Comparison of ENCODE assay signal across 1 cellular context in the genomic region with DNA sequence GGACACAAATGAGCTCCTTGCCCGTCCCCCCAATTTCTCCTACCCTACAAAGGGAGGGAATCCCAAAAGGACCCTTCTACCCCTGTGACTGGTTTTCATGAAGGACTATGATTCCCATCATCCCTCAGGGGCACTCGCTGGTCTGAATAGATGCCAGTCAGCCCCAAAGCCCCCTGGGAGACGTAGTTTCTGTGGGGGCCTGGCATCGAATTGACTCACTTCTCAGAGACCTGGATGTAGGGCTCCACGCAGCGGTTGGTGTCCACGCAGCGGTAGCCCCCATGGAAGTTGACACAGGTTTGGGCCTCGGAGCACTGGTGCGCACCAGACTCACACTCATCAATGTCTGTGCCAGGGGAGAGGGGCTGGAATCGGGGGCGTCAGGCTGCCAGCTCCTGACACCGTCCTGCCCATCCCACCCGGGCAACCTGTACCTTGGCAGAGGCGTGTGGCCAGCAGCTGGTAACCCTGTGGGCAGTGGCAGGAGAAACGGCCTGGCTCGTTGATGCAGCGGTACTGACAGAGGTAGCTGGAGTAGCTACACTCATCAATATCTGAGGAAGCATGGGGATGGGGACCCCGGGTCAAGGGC.
TF ChIP-seq lines count a peak whose summit lies in the region.

No MANE protein-coding gene starts in this region.

TF ChIP-seq in K562, 482 proteins besides CTCF, POLR2A, EP300 and RAD21 (continued from another document):
- TF ChIP-seq CHD1 (IDR thresholded peaks at IDR 0.05; ENCODE audit: low read length) (no peak), POLR2B (IDR thresholded peaks at IDR 0.05; ENCODE audit: low read depth, partially characterized antibody) (peak; percentile 31), POLR2AphosphoS2 (IDR thresholded peaks at IDR 0.05; ENCODE audit: low read length) (0 out of 2 replicates have a peak, but pooled peaks have one; percentile 52), MLLT1 (IDR thresholded peaks at IDR 0.05) (no peak), ZNF589 (CRISPR knock-in tag; IDR thresholded peaks at IDR 0.05; ENCODE audit: low read depth) (no peak), ARHGAP35 (IDR thresholded peaks at IDR 0.05; ENCODE audit: partially characterized antibody) (no peak), CBFA2T2 (conservative IDR thresholded peaks at IDR 0.05) (no peak), MAFG (tag; conservative IDR thresholded peaks at IDR 0.05) (no peak), TRIM24 (IDR thresholded peaks at IDR 0.05) (no peak), MITF (IDR thresholded peaks at IDR 0.05) (no peak)
- TF ChIP-seq, protein P1, sequence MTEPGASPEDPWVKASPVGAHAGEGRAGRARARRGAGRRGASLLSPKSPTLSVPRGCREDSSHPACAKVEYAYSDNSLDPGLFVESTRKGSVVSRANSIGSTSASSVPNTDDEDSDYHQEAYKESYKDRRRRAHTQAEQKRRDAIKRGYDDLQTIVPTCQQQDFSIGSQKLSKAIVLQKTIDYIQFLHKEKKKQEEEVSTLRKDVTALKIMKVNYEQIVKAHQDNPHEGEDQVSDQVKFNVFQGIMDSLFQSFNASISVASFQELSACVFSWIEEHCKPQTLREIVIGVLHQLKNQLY (CRISPR knock-in tag; conservative IDR thresholded peaks at IDR 0.05) = no peak
TF ChIP-seq in K562: peak in this region for 11.
